19 cellular contexts compared by ENCODE assay signal in the genomic region with DNA sequence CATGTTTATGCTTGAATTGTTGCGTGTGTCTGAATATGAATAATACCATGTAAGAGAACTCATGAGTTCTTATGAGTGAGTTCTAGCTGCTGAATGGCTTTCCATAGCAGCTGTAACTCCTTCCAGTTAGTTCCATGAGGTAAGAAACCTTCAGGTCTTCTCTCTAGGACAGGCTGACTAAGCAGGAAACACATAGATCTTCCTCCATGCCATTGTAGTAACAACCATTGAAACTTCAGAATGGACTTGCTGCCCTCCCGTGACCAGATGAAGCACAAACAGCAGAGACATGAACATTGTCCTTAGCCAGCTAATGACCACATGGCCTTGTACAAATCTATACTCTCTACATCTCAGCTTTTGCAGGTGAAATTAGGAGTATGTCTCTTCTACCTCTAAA.
DNase-seq lines count a peak whose midpoint lies in the region; ATAC-seq and TF ChIP-seq lines count a peak whose summit lies in the region.
"Had no signal": no experiment of that assay in that cellular context is flagged by ENCODE, and none has a peak within 500 bp of the region (broad histone marks: within the 10 kb centered on the region; RNA-seq: fewer than 3 reads in every experiment).

No MANE protein-coding gene starts in this region.

- peaks cover 17% of the 10 kb centered on the region for H3K4me1 Mint-ChIP-seq in HFFc6 (ENCODE audit: low read depth)
- no peaks in the 10 kb centered on the region for H3K4me1 Mint-ChIP-seq in activated naive CD4-positive, alpha-beta T cell treated with anti-CD3 and anti-CD28 coated beads for 36 hours (ENCODE audit: low read depth)
- H3K4me1 Mint-ChIP-seq: stimulated activated naive CD8-positive, alpha-beta T cell treated with anti-CD3 and anti-CD28 coated beads, Interleukin-15, amount 100 ng/mL, for 72 hours had no signal

- intact Hi-C loops in activated naive CD4-positive, alpha-beta T cell treated with anti-CD3 and anti-CD28 coated beads for 36 hours (cut with micrococcal nuclease) = no loop called here

- H3K4me3 Mint-ChIP-seq in HFFc6 = no peak overlapping the region
- H3K4me3 Mint-ChIP-seq in activated naive CD4-positive, alpha-beta T cell treated with anti-CD3 and anti-CD28 coated beads for 36 hours = no peak overlapping the region
- H3K4me3 Mint-ChIP-seq: CD4-positive, alpha-beta T cell; effector memory CD8-positive, alpha-beta T cell; stimulated activated naive CD8-positive, alpha-beta T cell treated with anti-CD3 and anti-CD28 coated beads, Interleukin-15, amount 100 ng/mL, for 72 hours had no signal

- H3K27ac Mint-ChIP-seq in HFFc6 = no peak overlapping the region
- no peak overlapping the region for H3K27ac Mint-ChIP-seq in activated naive CD4-positive, alpha-beta T cell treated with anti-CD3 and anti-CD28 coated beads for 36 hours
- H3K27ac Mint-ChIP-seq: CD4-positive, alpha-beta T cell; effector memory CD8-positive, alpha-beta T cell; stimulated activated naive CD8-positive, alpha-beta T cell treated with anti-CD3 and anti-CD28 coated beads, Interleukin-15, amount 100 ng/mL, for 72 hours had no signal

- no peaks in the 10 kb centered on the region for H3K27me3 Mint-ChIP-seq in HFFc6 (ENCODE audit: insufficient read depth)
- H3K27me3 Mint-ChIP-seq in activated naive CD4-positive, alpha-beta T cell treated with anti-CD3 and anti-CD28 coated beads for 36 hours (ENCODE audit: low read depth) = peaks cover 3% of the 10 kb centered on the region
- H3K27me3 Mint-ChIP-seq: CD4-positive, alpha-beta T cell; effector memory CD8-positive, alpha-beta T cell; stimulated activated naive CD8-positive, alpha-beta T cell treated with anti-CD3 and anti-CD28 coated beads, Interleukin-15, amount 100 ng/mL, for 72 hours had no signal

- TF ChIP-seq CTCF in BJ (IDR thresholded peaks at IDR 0.05; ENCODE audit: insufficient read depth, low read depth, low read length) = 0 out of 2 replicates have a peak, but pooled peaks have one; percentile 14
- peak; percentile 61 for TF ChIP-seq CTCF in HFFc6 (IDR thresholded peaks at IDR 0.05)
- peak; percentile 32; the same call in 1 of the 2 replicates for TF ChIP-seq CTCF in VCaP (conservative IDR thresholded peaks at IDR 0.05)

- no peak overlapping the region for H3K27ac ChIP-seq in VCaP
- H3K27ac ChIP-seq: adrenal gland, parathyroid adenoma, PC-9 had no signal

- no peaks in the 10 kb centered on the region for H3K27me3 ChIP-seq in BJ (ENCODE audit: control insufficient read depth, insufficient read depth, low read length)
- H3K27me3 ChIP-seq: adrenal gland had no signal

- no peak overlapping the region for H3K4me3 ChIP-seq in BJ (ENCODE audit: low read depth, low read length)
- H3K4me3 ChIP-seq: adrenal gland, PC-9 had no signal

- H3K9me3 Mint-ChIP-seq in HFFc6 = no peaks in the 10 kb centered on the region
- H3K9me3 Mint-ChIP-seq in activated naive CD4-positive, alpha-beta T cell treated with anti-CD3 and anti-CD28 coated beads for 36 hours = peaks cover 8% of the 10 kb centered on the region

- DNase-seq in BJ (ENCODE audit: low read depth) (no peak), HFFc6 (peak; percentile 49), glomerular visceral epithelial cell (ENCODE audit: extremely low spot score) (peak; percentile 43), mesenteric fat pad (ENCODE audit: low spot score) (no peak)
- no peak for DNase-seq in activated naive CD4-positive, alpha-beta T cell treated with anti-CD3 and anti-CD28 coated beads for 36 hours
- DNase-seq: activated CD8-positive, alpha-beta memory T cell treated with anti-CD3 and anti-CD28 coated beads, Interleukin-2, amount 50 U/mL, for 48 hours; adrenal gland; CD4-positive, alpha-beta T cell; effector memory CD8-positive, alpha-beta T cell; H7; hypothalamus; IMR-90; stimulated activated CD4-positive, alpha-beta T cell treated with anti-CD3 and anti-CD28 coated beads, Interleukin-2, amount 100 ng/mL, for 24 hours; stimulated activated naive CD8-positive, alpha-beta T cell treated with anti-CD3 and anti-CD28 coated beads, Interleukin-15, amount 100 ng/mL, for 72 hours had no signal

- CTCF ChIA-PET in BJ (lab: Yijun Ruan, JAX) = interaction anchor here (0.8 kb wide), 1 partner anchor 71 kb away, joined by 3 read pairs; no protein-coding TSS in a partner anchor
- CTCF ChIA-PET in activated naive CD4-positive, alpha-beta T cell treated with anti-CD3 and anti-CD28 coated beads for 36 hours (lab: Charles Lee) = interaction anchor here (0.7 kb wide), 1 partner anchor 35 kb away, joined by 3 read pairs; no protein-coding TSS in a partner anchor

- ATAC-seq in GM18868 (IDR thresholded peaks at IDR 0.05; ENCODE audit: unreplicated experiment) (no peak), GM21529 (IDR thresholded peaks at IDR 0.05; ENCODE audit: unreplicated experiment) (no peak)
- ATAC-seq: effector memory CD8-positive, alpha-beta T cell; stimulated activated naive CD8-positive, alpha-beta T cell treated with anti-CD3 and anti-CD28 coated beads, Interleukin-15, amount 100 ng/mL, for 72 hours had no signal

- H3K36me3 ChIP-seq in BJ (ENCODE audit: control insufficient read depth, insufficient read depth, low read length) = no peaks in the 10 kb centered on the region
- H3K36me3 ChIP-seq: adrenal gland had no signal

- no peaks in the 10 kb centered on the region for H3K36me3 Mint-ChIP-seq in HFFc6 (ENCODE audit: low read depth)
- no peaks in the 10 kb centered on the region for H3K36me3 Mint-ChIP-seq in activated naive CD4-positive, alpha-beta T cell treated with anti-CD3 and anti-CD28 coated beads for 36 hours (ENCODE audit: low read depth)

- POLR2A ChIA-PET in BJ (lab: Charles Lee) = no interaction called here

Comparison
In these comparisons a context has a peak if more than half of its experiments do, and no peak if none do; other contexts are left out.
1. DNase-seq: peak in HFFc6 (single experiment) and glomerular visceral epithelial cell (single experiment); none in BJ (single experiment), mesenteric fat pad (single experiment) and activated naive CD4-positive, alpha-beta T cell treated with anti-CD3 and anti-CD28 coated beads for 36 hours (single experiment).
2. Peak in every context shown above with its lines, with median percentiles within 50 percentile points of each other: CTCF ChIP-seq.